15 cellular contexts compared by ENCODE assay signal in the genomic region with DNA sequence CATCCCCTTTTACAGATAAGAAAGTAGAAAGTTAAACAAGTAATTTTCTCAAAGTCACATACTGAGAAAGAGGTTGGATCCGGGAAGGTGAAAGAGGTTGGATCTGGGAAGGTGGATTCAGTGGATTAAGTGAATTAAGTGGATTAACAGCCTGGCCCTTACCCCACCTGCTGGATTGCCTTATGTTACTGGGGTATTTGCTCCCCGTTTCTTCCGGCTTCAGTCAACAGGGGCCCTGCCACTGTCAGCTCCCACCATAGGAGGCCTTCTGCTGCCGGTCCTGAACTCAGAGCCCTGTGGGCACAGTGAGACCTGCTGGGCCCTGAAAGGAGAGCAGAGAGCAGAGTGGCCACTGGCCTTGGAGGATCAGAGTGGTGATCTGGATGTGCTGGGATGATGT.
A peak's percentile ranks its signal among the peaks of the same experiment; 100 is the strongest.
DNase-seq lines count a peak whose midpoint lies in the region; ATAC-seq and TF ChIP-seq lines count a peak whose summit lies in the region.
"Had no signal": no experiment of that assay in that cellular context is flagged by ENCODE, and none has a peak within 500 bp of the region (broad histone marks: within the 10 kb centered on the region; RNA-seq: fewer than 3 reads in every experiment).

No MANE protein-coding gene starts in this region.

- H2BK120ac ChIP-seq in mesenchymal stem cell (ENCODE audit: low read depth, low read length) = no peak overlapping the region

- intact Hi-C loops in left cardiac atrium (cut with DNase I) = no loop called here
- intact Hi-C loops in ascending aorta (cut with DNase I) = loop anchor here (10.0 kb wide), 1 partner anchor 1828 kb away; a partner anchor contains a TSS

- peak overlapping the region; percentile 41 to 72 for H3K27ac ChIP-seq in right atrium auricular region
- peak overlapping the region; percentile 77 to 79 for H3K27ac ChIP-seq in ascending aorta
- H3K27ac ChIP-seq in mesenchymal stem cell (ENCODE audit: low read length, poor library complexity, severe bottlenecking) = no peak overlapping the region
- H3K27ac ChIP-seq in hepatocyte = no peak overlapping the region
- H3K27ac ChIP-seq: BLaER1 had no signal

- no peaks in the 10 kb centered on the region for H3K79me2 ChIP-seq in hepatocyte

- H3K79me1 ChIP-seq in mesenchymal stem cell (replicated peaks; ENCODE audit: low read length, poor library complexity, severe bottlenecking) = no peaks in the 10 kb centered on the region

- no peak overlapping the region for H3K9ac ChIP-seq in mesenchymal stem cell (ENCODE audit: low read length)
- H3K9ac ChIP-seq: BLaER1 had no signal

- no peak overlapping the region for H2BK5ac ChIP-seq in mesenchymal stem cell (ENCODE audit: low read depth, low read length, poor library complexity, severe bottlenecking)

- no peaks in the 10 kb centered on the region for H3K9me2 ChIP-seq in hepatocyte (replicated peaks; ENCODE audit: insufficient read depth)

- peak overlapping the region in 1 of 2 experiments; percentile 89 for H2BK12ac ChIP-seq in mesenchymal stem cell (ENCODE audit: low read length in 2 of 2)

- H3K9me3 ChIP-seq in right atrium auricular region = no peaks in the 10 kb centered on the region
- peaks cover 0 to 4% of the 10 kb centered on the region in 2 donors for H3K9me3 ChIP-seq in ascending aorta
- H3K9me3 ChIP-seq in mesenchymal stem cell (ENCODE audit: control insufficient read depth, low read length) = no peaks in the 10 kb centered on the region
- H3K9me3 ChIP-seq in hepatocyte (ENCODE audit: low read depth) = no peaks in the 10 kb centered on the region
- H3K9me3 ChIP-seq: BLaER1, Caco-2, HAP-1 had no signal

- H3K18ac ChIP-seq in mesenchymal stem cell (ENCODE audit: low read depth in 1 of 2, low read length in 2 of 2) = no peak overlapping the region

- peak overlapping the region; percentile 60 for H2BK15ac ChIP-seq in mesenchymal stem cell (ENCODE audit: low read depth, poor library complexity, severe bottlenecking)

- no peak overlapping the region for H3K4me3 ChIP-seq in right atrium auricular region
- no peak overlapping the region for H3K4me3 ChIP-seq in ascending aorta
- H3K4me3 ChIP-seq in mesenchymal stem cell (ENCODE audit: insufficient read depth in 1 of 2, low read depth in 1 of 2, low read length in 2 of 2) = no peak overlapping the region
- H3K4me3 ChIP-seq in hepatocyte = no peak overlapping the region
- H3K4me3 ChIP-seq: BLaER1, HAP-1 had no signal

- no peak overlapping the region for H2AK5ac ChIP-seq in mesenchymal stem cell (ENCODE audit: low read length, severe bottlenecking)

- 97% methylated on average over 4 of the region's 4 CpGs for WGBS in mesenchymal stem cell
- 77% methylated on average over 4 of the region's 4 CpGs for WGBS in hepatocyte (ENCODE audit: low lambda C conversion rate, missing lambda C conversion rate)

- peak overlapping the region; percentile 9 for H4K91ac ChIP-seq in mesenchymal stem cell (ENCODE audit: low read length)

- DNase-seq in right atrium auricular region (ENCODE audit: low spot score) = no peak
- DNase-seq in left cardiac atrium = no peak
- no peak for DNase-seq in ascending aorta (ENCODE audit: low spot score in 2 of 2)
- no peak for DNase-seq in mesenchymal stem cell
- DNase-seq in erythroblast (lab: John Stamatoyannopoulos, UW) = no peak
- DNase-seq in hepatocyte (ENCODE audit: low spot score) = no peak
- DNase-seq in NCI-H2081 (lab: John Stamatoyannopoulos, UW) = no peak
- DNase-seq: 8988T; AML-193; CD8-positive, alpha-beta memory T cell; DMS53; GF-D8 had no signal

- H3K23ac ChIP-seq in mesenchymal stem cell (ENCODE audit: low read length in 2 of 2) = no peak overlapping the region

- H3K4me2 ChIP-seq in mesenchymal stem cell (ENCODE audit: low read length, poor library complexity, severe bottlenecking) (no peak overlapping the region), hepatocyte (no peak overlapping the region)
- H3K4me2 ChIP-seq: BLaER1 had no signal

- no peak for ATAC-seq in left cardiac atrium

- no peak overlapping the region for H4K8ac ChIP-seq in mesenchymal stem cell (ENCODE audit: low read length)

- TF ChIP-seq POLR2A in erythroblast (IDR thresholded peaks at IDR 0.05; ENCODE audit: low read length) = no peak

- no peak for TF ChIP-seq CTCF in right atrium auricular region (IDR thresholded peaks at IDR 0.05)
- no peak for TF ChIP-seq CTCF in ascending aorta (IDR thresholded peaks at IDR 0.05)
- TF ChIP-seq CTCF in hepatocyte (IDR thresholded peaks at IDR 0.05; ENCODE audit: poor library complexity) = no peak

- no peak overlapping the region for H3K14ac ChIP-seq in mesenchymal stem cell (ENCODE audit: low read length in 2 of 2)

- no peaks in the 10 kb centered on the region for H3K36me3 ChIP-seq in right atrium auricular region
- no peaks in the 10 kb centered on the region for H3K36me3 ChIP-seq in ascending aorta
- no peaks in the 10 kb centered on the region for H3K36me3 ChIP-seq in mesenchymal stem cell (ENCODE audit: control insufficient read depth in 1 of 2, insufficient read depth in 2 of 2, low read depth in 1 of 2, low read length in 2 of 2)
- no peaks in the 10 kb centered on the region for H3K36me3 ChIP-seq in hepatocyte (replicated peaks; ENCODE audit: insufficient read depth, low read depth)
- H3K36me3 ChIP-seq: BLaER1, HAP-1 had no signal

- no peaks in the 10 kb centered on the region for H3K27me3 ChIP-seq in right atrium auricular region
- no peaks in the 10 kb centered on the region for H3K27me3 ChIP-seq in ascending aorta
- no peaks in the 10 kb centered on the region for H3K27me3 ChIP-seq in mesenchymal stem cell (ENCODE audit: control insufficient read depth in 1 of 2, insufficient read depth in 1 of 2, low read length in 2 of 2)
- H3K27me3 ChIP-seq in hepatocyte = no peaks in the 10 kb centered on the region
- H3K27me3 ChIP-seq: BLaER1 had no signal

- H3K4me1 ChIP-seq in right atrium auricular region = peaks cover 0 to 4% of the 10 kb centered on the region in 2 donors
- H3K4me1 ChIP-seq in ascending aorta = peaks cover 4 to 32% of the 10 kb centered on the region in 2 donors
- H3K4me1 ChIP-seq in mesenchymal stem cell (ENCODE audit: control insufficient read depth, insufficient read depth, low read depth, low read length) = no peaks in the 10 kb centered on the region
- H3K4me1 ChIP-seq in hepatocyte (ENCODE audit: insufficient read depth) = no peaks in the 10 kb centered on the region
- H3K4me1 ChIP-seq: Caco-2, HAP-1 had no signal

- H2AFZ ChIP-seq in mesenchymal stem cell (ENCODE audit: low read depth, low read length) = no peak overlapping the region
- H2AFZ ChIP-seq in hepatocyte = no peak overlapping the region

- no peaks in the 10 kb centered on the region for H4K20me1 ChIP-seq in hepatocyte (ENCODE audit: insufficient read depth, poor library complexity, severe bottlenecking)
- H4K20me1 ChIP-seq: BLaER1 had no signal

- H3K4ac ChIP-seq in mesenchymal stem cell (ENCODE audit: low read depth in 1 of 2, low read length in 2 of 2) = no peak overlapping the region

Comparison
In these comparisons a context has a peak if more than half of its experiments do, and no peak if none do; other contexts are left out.
1. H3K27ac ChIP-seq: peak in right atrium auricular region (2 of 2) and ascending aorta (2 of 2); none in mesenchymal stem cell (single experiment) and hepatocyte (single experiment).